Comparison of ENCODE assay signal across 9 cellular contexts in genomic region chr13:91349992-91350911, GRCh38. TPM values are rescaled to one million over a fixed set of nuclear protein-coding genes. Genes with fewer than 3 reads are reported as not detected.
DNase-seq lines count a peak whose midpoint lies in the region; ATAC-seq, FAIRE-seq and TF ChIP-seq lines count a peak whose summit lies in the region.
"Had no signal": no experiment of that assay in that cellular context is flagged by ENCODE, and none has a peak within 500 bp of the region (broad histone marks: within the 10 kb centered on the region; RNA-seq: fewer than 3 reads in every experiment).

No MANE protein-coding gene starts in this region.

- H3K36me3 ChIP-seq in DOHH2 (ENCODE audit: control insufficient read depth, low read length) (peaks cover 72% of the 10 kb centered on the region), KMS-11 (ENCODE audit: insufficient read depth) (peaks cover 31% of the 10 kb centered on the region; the same call in 1 of the 2 replicates), GM12878 (ENCODE audit: control insufficient read depth in 2 of 2, insufficient read depth in 2 of 2, low read length in 1 of 2) (peaks cover 4 to 28% of the 10 kb centered on the region in 2 experiments; a peak in 3 of 4 replicates), body of pancreas (replicated peaks in 1 of 2; ENCODE audit: insufficient read depth in 1 of 2, low read depth in 2 of 2) (peaks cover 0 to 8% of the 10 kb centered on the region in 2 donors)

- under 1% methylated on average over 5 of the region's 5 CpGs for WGBS in GM12878 (ENCODE audit: insufficient coverage, insufficient replicate concordance, low lambda C conversion rate, missing lambda C conversion rate)
- 42 to 54% methylated on average over 5 of the region's 5 CpGs for whole genome bisulfite sequencing in body of pancreas, 2 donors

- H2AFZ ChIP-seq in KMS-11 (ENCODE audit: low read depth) (no peak overlapping the region), GM12878 (ENCODE audit: control insufficient read depth, low read depth, low read length) (no peak overlapping the region)

- TF ChIP-seq CTCF in DOHH2 (IDR thresholded peaks at IDR 0.05; ENCODE audit: low read depth, low read length, poor library complexity, severe bottlenecking) (no peak), KMS-11 (conservative IDR thresholded peaks at IDR 0.05; ENCODE audit: low read depth, low read length) (no peak), GM12878 (IDR thresholded peaks at IDR 0.05 in 2 of 3, conservative IDR thresholded peaks at IDR 0.05 in 1 of 3; ENCODE audit: control insufficient read depth in 2 of 3, extremely low read depth in 1 of 3, insufficient read depth in 1 of 3, low read depth in 3 of 3, low read length in 3 of 3) (no peak), body of pancreas (IDR thresholded peaks at IDR 0.05) (no peak)

- H3K4me1 ChIP-seq in DOHH2 (ENCODE audit: control insufficient read depth, low read length) = peaks cover 41% of the 10 kb centered on the region
- peaks cover 28% of the 10 kb centered on the region for H3K4me1 ChIP-seq in KMS-11 (ENCODE audit: low read depth, poor library complexity, severe bottlenecking)
- peaks cover 6% of the 10 kb centered on the region; the same call in 1 of the 2 replicates for H3K4me1 ChIP-seq in GM12878 (ENCODE audit: control insufficient read depth, insufficient read depth, low read length)
- peaks cover 38% of the 10 kb centered on the region for H3K4me1 ChIP-seq in body of pancreas

- H3K27ac ChIP-seq in DOHH2 (ENCODE audit: low read depth, low read length) (peak overlapping the region; percentile 60; the same call in 1 of the 2 replicates), KMS-11 (peak overlapping the region; percentile 84; the same call in 1 of the 2 replicates), GM12878 (ENCODE audit: control insufficient read depth, insufficient read depth) (peak overlapping the region; percentile 86), body of pancreas (no peak overlapping the region)

- peak overlapping the region in 2 of 6 donors; percentile 28 to 85 for H3K27ac Mint-ChIP-seq in naive B cell

- TF ChIP-seq POLR2A in GM12878 (IDR thresholded peaks at IDR 0.05; ENCODE audit: low read depth, low read length) (0 out of 2 replicates have a peak, but pooled peaks have one; percentile 22), body of pancreas (IDR thresholded peaks at IDR 0.05) (no peak)

- RAD21 ChIA-PET in GM12878 (lab: Charles Lee; ENCODE audit: unreplicated experiment) = interaction anchor here (0.9 to 2.7 kb wide), 5 partner anchors 10 to 56 kb away, joined by 3 to 23 read pairs (median 5); no protein-coding TSS in a partner anchor

- H4K20me1 ChIP-seq in DOHH2 (ENCODE audit: control insufficient read depth, insufficient read depth, low read depth, low read length) = peaks cover 60% of the 10 kb centered on the region
- peaks cover 28% of the 10 kb centered on the region; the same call in 1 of the 2 replicates for H4K20me1 ChIP-seq in KMS-11 (ENCODE audit: insufficient read depth)
- peaks cover 5% of the 10 kb centered on the region; the same call in 1 of the 2 replicates for H4K20me1 ChIP-seq in GM12878 (ENCODE audit: control insufficient read depth, insufficient read depth)

- H3K4me1 Mint-ChIP-seq in naive B cell = peaks cover 12 to 26% (median 22%) of the 10 kb centered on the region in 3 donors

- H3K27me3 Mint-ChIP-seq in naive B cell = no peaks in the 10 kb centered on the region

- H3K4me3 Mint-ChIP-seq in naive B cell = peak overlapping the region in 6 of 8 donors; percentile 29 to 93 (median 88)

- H3K9me3 ChIP-seq in DOHH2 (ENCODE audit: control insufficient read depth, insufficient read depth, low read length) (no peaks in the 10 kb centered on the region), GM12878 (replicated peaks; ENCODE audit: control insufficient read depth, insufficient read depth, low read length) (no peaks in the 10 kb centered on the region), body of pancreas (no peaks in the 10 kb centered on the region)

- SMC1A ChIA-PET in GM12878 (lab: Charles Lee; ENCODE audit: uncharacterized antibody, unreplicated experiment) = interaction anchor here (2.8 to 4.3 kb wide), 2 partner anchors 10 to 37 kb away, joined by 9 to 57 read pairs; no protein-coding TSS in a partner anchor

- peak overlapping the region; percentile 68 for H3K4me2 ChIP-seq in DOHH2 (ENCODE audit: low read length)
- H3K4me2 ChIP-seq in KMS-11 = peak overlapping the region; percentile 91
- peak overlapping the region; percentile 92 for H3K4me2 ChIP-seq in GM12878 (ENCODE audit: control insufficient read depth, insufficient read depth)

- BruUV-seq in GM12878 (replicated peaks; lab: Mats Ljungman, UMichigan) = TSS peak; percentile 50

- FAIRE-seq in GM12878 (lab: Jason Lieb, UNC) = no peak

- peaks cover 73% of the 10 kb centered on the region for H3F3A ChIP-seq in DOHH2 (ENCODE audit: control insufficient read depth, insufficient read depth)

- TF ChIP-seq EP300 in GM12878 (IDR thresholded peaks at IDR 0.05; ENCODE audit: borderline replicate concordance in 1 of 2, control insufficient read depth in 1 of 2, low read depth in 2 of 2, low read length in 2 of 2) = no peak

- H3K9ac ChIP-seq in KMS-11 (peak overlapping the region; percentile 96), GM12878 (ENCODE audit: control insufficient read depth, insufficient read depth, low read length) (peak overlapping the region; percentile 87)

- in situ Hi-C loops in GM12878 (cut with MboI) = no loop called here

- peaks cover 19% of the 10 kb centered on the region for H3K27me3 ChIP-seq in DOHH2 (ENCODE audit: control insufficient read depth, low read length)
- H3K27me3 ChIP-seq in KMS-11 (ENCODE audit: insufficient read depth, low read depth) = no peaks in the 10 kb centered on the region
- no peaks in the 10 kb centered on the region for H3K27me3 ChIP-seq in GM12878 (replicated peaks in 1 of 2; ENCODE audit: control insufficient read depth in 2 of 2, insufficient read depth in 2 of 2, low read length in 1 of 2)
- no peaks in the 10 kb centered on the region for H3K27me3 ChIP-seq in body of pancreas

- ATAC-seq in GM12878 (no peak), naive B cell (ENCODE audit: low read depth in 2 of 2) (no peak), body of pancreas (no peak), HG03521 (IDR thresholded peaks at IDR 0.05; ENCODE audit: unreplicated experiment) (no peak), Right ventricle myocardium superior (ENCODE audit: poor library complexity) (no peak)

- TF ChIP-seq RAD21 in GM12878 (IDR thresholded peaks at IDR 0.05; ENCODE audit: insufficient read depth, low read depth, low read length) = no peak

- H3K79me2 ChIP-seq in DOHH2 (ENCODE audit: control insufficient read depth, low read length) = peaks cover 49% of the 10 kb centered on the region
- peaks cover 38% of the 10 kb centered on the region for H3K79me2 ChIP-seq in KMS-11 (ENCODE audit: insufficient read depth, low read depth)
- H3K79me2 ChIP-seq in GM12878 (ENCODE audit: control insufficient read depth, insufficient read depth, low read length) = peaks cover 62% of the 10 kb centered on the region

- no peaks in the 10 kb centered on the region for H3K9me3 Mint-ChIP-seq in naive B cell

- intact Hi-C loops in GM12878 (cut with micrococcal nuclease; ENCODE audit: unreplicated experiment) = loop anchor here (1.0 kb wide), 1 partner anchor 37 kb away; no protein-coding TSS in a partner anchor
- intact Hi-C loops in body of pancreas (cut with DNase I) = no loop called here
- intact Hi-C loops in Right ventricle myocardium superior (cut with DNase I) = no loop called here

- no peak for DNase-seq in GM12878 (ENCODE audit: low read depth, low spot score)
- DNase-seq in naive B cell = no peak
- DNase-seq in germinal center (ENCODE audit: low spot score) = no peak
- no peak for DNase-seq in body of pancreas
- DNase-seq in Right ventricle myocardium superior = no peak
- DNase-seq: posterior cingulate gyrus had no signal

- H3K4me3 ChIP-seq in DOHH2 (ENCODE audit: low read length) (peak overlapping the region; percentile 96), KMS-11 (IDR thresholded peaks at IDR 0.05; ENCODE audit: insufficient read depth, low read depth, low read length) (no peak overlapping the region), GM12878 (peak overlapping the region; percentile 91), body of pancreas (no peak overlapping the region)

- H3K36me3 Mint-ChIP-seq in naive B cell = peaks cover 0 to 17% of the 10 kb centered on the region in 2 donors

- CTCF ChIA-PET in GM12878 (lab: Yijun Ruan, JAX) = interaction anchor here (1.0 to 4.5 kb wide), 7 partner anchors 9 to 38 kb away, joined by 3 to 43 read pairs (median 8); no protein-coding TSS in a partner anchor

- H3K9me2 ChIP-seq in DOHH2 (replicated peaks; ENCODE audit: control insufficient read depth, low read length) = no peaks in the 10 kb centered on the region

- POLR2A ChIA-PET in GM12878 (lab: Charles Lee) = no interaction called here

RNA-seq across cellular contexts. Expression of gene MIR17HG, which starts 2.8 kb away (rescaled TPM):
- total RNA-seq in GM12878 (2013; cell fraction: nucleolus; rRNA removed) = 157 and 159 TPM in 2 replicates
- 34.8 and 44.1 TPM in 2 replicates for total RNA-seq in GM12878 (2014; rRNA removed)
- 37.7 and 39.9 TPM in 2 replicates for total RNA-seq in GM12878 (2014; rRNA removed; fragmentation: Illumina TruSeq; extraction: Trizol)
- total RNA-seq in GM12878 (2021) = 21.2 and 23.5 TPM in 2 replicates
- polyA plus RNA-seq in GM12878 (2011; ENCODE audit: low read depth) = 6.4 TPM
- polyA plus RNA-seq in GM12878 (2011; rRNA removed) = 16.6 and 29.5 TPM in 2 replicates
- polyA plus RNA-seq in GM12878 (2011; cell fraction: cytosol; rRNA removed) = 3.0 and 3.6 TPM in 2 replicates
- 20.1 and 26.2 TPM in 2 replicates for polyA plus RNA-seq in GM12878 (2011; cell fraction: nucleus; rRNA removed)
- 8.0 and 13.4 TPM in 2 replicates for polyA plus RNA-seq in GM12878 (2012)
- 11.9 and 16.6 TPM in 2 replicates for polyA plus RNA-seq in GM12878 (2014; fragmentation: Illumina TruSeq; extraction: Trizol)
- polyA plus RNA-seq in GM12878 (2014; fragmentation: Nextera tagmentation; extraction: Ambion mirVana) = 10 to 100 TPM; 11.6 to 13.6 TPM
- 16.4 and 19.4 TPM in 2 replicates for polyA plus RNA-seq in GM12878 (2014; rRNA removed)
- polyA plus RNA-seq in GM12878 (2016; fragmentation: Nextera tagmentation; extraction: Ambion mirVana) = 1 to 10 TPM; 4.4 to 5.1 TPM
- 27.6 and 40.8 TPM in 2 replicates for polyA minus RNA-seq in GM12878 (2011; rRNA and poly(A)+ RNA removed)
- polyA minus RNA-seq in GM12878 (2011; cell fraction: cytosol; rRNA and poly(A)+ RNA removed) = 3.7 and 3.9 TPM in 2 replicates
- 124 and 145 TPM in 2 replicates for polyA minus RNA-seq in GM12878 (2011; cell fraction: nucleus; rRNA and poly(A)+ RNA removed)
- polyA plus RNA-seq in naive B cell (ENCODE audit: low read depth in 6 of 6) = 1 to 10 TPM in 3 of 6 donors, under 1 TPM in 2, not detected in 1; 0.38 to 1.9 (median 1.5) TPM
- total RNA-seq in body of pancreas = 1 to 10 TPM; 7.5 to 9.6 TPM
- 1.0 TPM for total RNA-seq in Right ventricle myocardium superior

RNA-seq across cellular contexts. Expression of gene GPC5, which starts 48.2 kb away (rescaled TPM):
- total RNA-seq in GM12878 (2013; cell fraction: nucleolus; rRNA removed) = 54.8 and 55.7 TPM in 2 replicates
- total RNA-seq in GM12878 (2014; rRNA removed) = 0.45 and 1.0 TPM in 2 replicates
- total RNA-seq in GM12878 (2014; rRNA removed; fragmentation: Illumina TruSeq; extraction: Trizol) = 0.13 and 0.60 TPM in 2 replicates
- 0.32 and 0.44 TPM in 2 replicates for total RNA-seq in GM12878 (2021)
- polyA plus RNA-seq in GM12878 (2011; ENCODE audit: low read depth) = 0.80 TPM
- 0.49 and 0.87 TPM in 2 replicates for polyA plus RNA-seq in GM12878 (2011; rRNA removed)
- polyA plus RNA-seq in GM12878 (2011; cell fraction: cytosol; rRNA removed) = 0.78 and 0.87 TPM in 2 replicates
- polyA plus RNA-seq in GM12878 (2011; cell fraction: nucleus; rRNA removed) = 1.1 and 2.2 TPM in 2 replicates
- polyA plus RNA-seq in GM12878 (2012) = 0.95 and 1.6 TPM in 2 replicates
- polyA plus RNA-seq in GM12878 (2014; fragmentation: Illumina TruSeq; extraction: Trizol) = 0.43 and 0.47 TPM in 2 replicates
- under 1 TPM in 1 of 2 experiments, not detected in 1; 0.05 TPM for polyA plus RNA-seq in GM12878 (2014; fragmentation: Nextera tagmentation; extraction: Ambion mirVana)
- 0.19 and 0.41 TPM in 2 replicates for polyA plus RNA-seq in GM12878 (2014; rRNA removed)
- polyA plus RNA-seq in GM12878 (2016; fragmentation: Nextera tagmentation; extraction: Ambion mirVana) = under 1 TPM; 0.39 to 0.47 TPM
- polyA minus RNA-seq in GM12878 (2011; rRNA and poly(A)+ RNA removed) = 5.3 and 7.9 TPM in 2 replicates
- not detected in 2 replicates for polyA minus RNA-seq in GM12878 (2011; cell fraction: cytosol; rRNA and poly(A)+ RNA removed)
- 6.9 and 9.1 TPM in 2 replicates for polyA minus RNA-seq in GM12878 (2011; cell fraction: nucleus; rRNA and poly(A)+ RNA removed)
- polyA plus RNA-seq in naive B cell (ENCODE audit: low read depth in 6 of 6) = 1 to 10 TPM in 1 of 6 donors, under 1 TPM in 2, not detected in 3; 0.30 to 1.0 (median 0.40) TPM
- not detected for total RNA-seq in body of pancreas
- total RNA-seq in Right ventricle myocardium superior = 1.4 TPM

Comparison
In these comparisons a context has a peak if more than half of its experiments do, and no peak if none do; other contexts are left out.
1. H3K27ac ChIP-seq: peak in DOHH2 (single experiment), KMS-11 (single experiment) and GM12878 (single experiment); none in body of pancreas (0 of 4).
2. H3K4me3 ChIP-seq: peak in DOHH2 (single experiment) and GM12878 (single experiment); none in KMS-11 (single experiment) and body of pancreas (0 of 2).
3. Peak in every context shown above with its lines, with median percentiles within 50 percentile points of each other: H3K4me2 ChIP-seq.